In the genomic region with DNA sequence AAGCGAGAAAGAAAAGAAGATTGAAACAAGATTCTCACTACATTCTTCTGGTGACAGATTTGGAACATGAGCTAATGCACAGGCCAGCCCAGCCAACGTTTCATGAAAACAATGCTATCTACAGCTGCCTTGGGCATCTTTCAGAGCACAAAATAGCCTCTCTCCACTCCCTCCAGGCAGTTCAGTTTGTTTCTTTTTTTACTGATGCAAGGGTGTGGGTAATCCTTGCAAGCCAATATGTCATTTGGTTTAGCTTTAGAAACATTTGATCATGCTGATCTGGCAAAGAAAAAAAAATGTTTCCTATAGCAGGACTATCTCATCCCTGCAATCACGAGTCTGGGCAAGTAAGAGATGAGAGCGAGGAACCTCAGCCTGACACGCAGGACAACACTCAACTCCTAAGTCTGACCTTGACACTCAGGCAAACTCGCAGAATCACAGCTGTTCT, we compare ENCODE assay signal across 11 cellular contexts. TPM values are rescaled to one million over a fixed set of nuclear protein-coding genes. Genes with fewer than 3 reads are reported as not detected.
DNase-seq lines count a peak whose midpoint lies in the region; ATAC-seq and TF ChIP-seq lines count a peak whose summit lies in the region.
"Had no signal": no experiment of that assay in that cellular context is flagged by ENCODE, and none has a peak within 500 bp of the region (broad histone marks: within the 10 kb centered on the region; RNA-seq: fewer than 3 reads in every experiment).

No MANE protein-coding gene starts in this region.

- peak overlapping the region; percentile 45 for H3K4me3 Mint-ChIP-seq in chondrocyte (ENCODE audit: unreplicated experiment)
- H3K4me3 Mint-ChIP-seq: stimulated activated memory B cell treated with anti-CD40 and anti-IgM and Interleukin-4, amounts not matched to agents 10 μg/mL and 1 μg/mL and 100 μg/mL, for 72 hours had no signal

- H3K4me2 ChIP-seq in hepatocyte: no peak overlapping the region

- no peaks in the 10 kb centered on the region for H3K4me1 ChIP-seq in hepatocyte (ENCODE audit: insufficient read depth)
- peaks cover 97 to 98% of the 10 kb centered on the region in 2 donors for H3K4me1 ChIP-seq in gastrocnemius medialis

- no peak for TF ChIP-seq POLR2A in gastrocnemius medialis (IDR thresholded peaks at IDR 0.05)

- H3K36me3 ChIP-seq in hepatocyte (replicated peaks; ENCODE audit: insufficient read depth, low read depth) (no peaks in the 10 kb centered on the region), gastrocnemius medialis (no peaks in the 10 kb centered on the region)

- ATAC-seq in gastrocnemius medialis: peak; percentile 59 to 61
- ATAC-seq in GM21526 (IDR thresholded peaks at IDR 0.05; ENCODE audit: low FRiP score, unreplicated experiment): no peak
- ATAC-seq: stimulated activated memory B cell treated with anti-CD40 and anti-IgM and Interleukin-4, amounts not matched to agents 10 μg/mL and 1 μg/mL and 100 μg/mL, for 72 hours had no signal

- H3K27ac ChIP-seq in hepatocyte (peak overlapping the region; percentile 55), gastrocnemius medialis (peak overlapping the region; percentile 95 to 96 (median 96))
- H3K27ac ChIP-seq: C4-2B had no signal

- H3K79me2 ChIP-seq in hepatocyte: peaks cover 16% of the 10 kb centered on the region

- no peaks in the 10 kb centered on the region for H4K20me1 ChIP-seq in hepatocyte (ENCODE audit: insufficient read depth, poor library complexity, severe bottlenecking)

- peaks cover 62% of the 10 kb centered on the region for H3K4me1 Mint-ChIP-seq in chondrocyte (ENCODE audit: low read depth)
- H3K4me1 Mint-ChIP-seq: stimulated activated memory B cell treated with anti-CD40 and anti-IgM and Interleukin-4, amounts not matched to agents 10 μg/mL and 1 μg/mL and 100 μg/mL, for 72 hours had no signal

- TF ChIP-seq CTCF in chondrocyte (IDR thresholded peaks at IDR 0.05) (no peak), hepatocyte (IDR thresholded peaks at IDR 0.05; ENCODE audit: poor library complexity) (no peak), gastrocnemius medialis (IDR thresholded peaks at IDR 0.05 in 4 of 5, conservative IDR thresholded peaks at IDR 0.05 in 1 of 5) (no peak)

- H3K9me3 ChIP-seq in hepatocyte (ENCODE audit: low read depth): no peaks in the 10 kb centered on the region
- no peaks in the 10 kb centered on the region for H3K9me3 ChIP-seq in gastrocnemius medialis

- no peak overlapping the region for H3K4me3 ChIP-seq in hepatocyte
- H3K4me3 ChIP-seq in gastrocnemius medialis: peak overlapping the region in 1 of 4 donors; percentile 16

- no peak overlapping the region for H2AFZ ChIP-seq in hepatocyte

- DNase-seq in GM03348 (ENCODE audit: low spot score) (peak; percentile 41), chondrocyte (ENCODE audit: low spot score) (no peak), hepatocyte (ENCODE audit: low spot score) (no peak), gastrocnemius medialis (peak in 1 of 2 donors; percentile 63), H4 (ENCODE audit: low spot score) (no peak), posterior cingulate gyrus (no peak)
- DNase-seq in NK-92 treated with Interleukin-12 subunit alpha and Interleukin-12 subunit beta, amount 100 ng/mL, for 24 hours (lab: John Stamatoyannopoulos, UW): no peak
- DNase-seq: T1000 had no signal

- H3K9me2 ChIP-seq in hepatocyte (replicated peaks; ENCODE audit: insufficient read depth): no peaks in the 10 kb centered on the region

- no peaks in the 10 kb centered on the region for H3K27me3 ChIP-seq in hepatocyte
- no peaks in the 10 kb centered on the region for H3K27me3 ChIP-seq in gastrocnemius medialis

- intact Hi-C loops in gastrocnemius medialis (cut with DNase I; ENCODE audit: low total_unique reads): loop anchor here (5.0 kb wide), 2 partner anchors 133 to 1383 kb away; no protein-coding TSS in a partner anchor
- intact Hi-C loops in posterior cingulate gyrus (cut with DNase I): no loop called here

- WGBS in hepatocyte (ENCODE audit: low lambda C conversion rate, missing lambda C conversion rate): 65% methylated on average over 6 of the region's 6 CpGs

- H3K27me3 Mint-ChIP-seq in chondrocyte (ENCODE audit: low read depth): no peaks in the 10 kb centered on the region
- H3K27me3 Mint-ChIP-seq: stimulated activated memory B cell treated with anti-CD40 and anti-IgM and Interleukin-4, amounts not matched to agents 10 μg/mL and 1 μg/mL and 100 μg/mL, for 72 hours had no signal

- peaks cover 5% of the 10 kb centered on the region for H3K36me3 Mint-ChIP-seq in chondrocyte (ENCODE audit: low read depth)
- H3K36me3 Mint-ChIP-seq: stimulated activated memory B cell treated with anti-CD40 and anti-IgM and Interleukin-4, amounts not matched to agents 10 μg/mL and 1 μg/mL and 100 μg/mL, for 72 hours had no signal

- peak overlapping the region; percentile 99 for H3K27ac Mint-ChIP-seq in chondrocyte (ENCODE audit: unreplicated experiment)
- H3K27ac Mint-ChIP-seq: stimulated activated memory B cell treated with anti-CD40 and anti-IgM and Interleukin-4, amounts not matched to agents 10 μg/mL and 1 μg/mL and 100 μg/mL, for 72 hours had no signal

- H3K9me3 Mint-ChIP-seq in chondrocyte (ENCODE audit: low read depth): no peaks in the 10 kb centered on the region
- H3K9me3 Mint-ChIP-seq: stimulated activated memory B cell treated with anti-CD40 and anti-IgM and Interleukin-4, amounts not matched to agents 10 μg/mL and 1 μg/mL and 100 μg/mL, for 72 hours had no signal

- in situ Hi-C loops in gastrocnemius medialis (cut with MboI; ENCODE audit: low sequenced_read_pairs in 4 of 4): no loop called here

RNA-seq across cellular contexts. Expression of a gene that starts 35.9 kb away (rescaled TPM):
- 112 to 136 TPM (median 118 TPM) in 3 replicates for total RNA-seq in chondrocyte
- total RNA-seq in hepatocyte: 24.3 and 24.4 TPM in 2 replicates
- polyA plus RNA-seq in hepatocyte: 36.5 and 64.2 TPM in 2 replicates
- 1,000 to 10,000 TPM; 1,040 to 1,354 (median 1,121) TPM for total RNA-seq in gastrocnemius medialis
- 4.7 and 125 TPM in 2 replicates for total RNA-seq in H4 (2014; rRNA removed; shearing (Covaris generic))
